ENCODE assay signal across 17 cellular contexts in the genomic region with DNA sequence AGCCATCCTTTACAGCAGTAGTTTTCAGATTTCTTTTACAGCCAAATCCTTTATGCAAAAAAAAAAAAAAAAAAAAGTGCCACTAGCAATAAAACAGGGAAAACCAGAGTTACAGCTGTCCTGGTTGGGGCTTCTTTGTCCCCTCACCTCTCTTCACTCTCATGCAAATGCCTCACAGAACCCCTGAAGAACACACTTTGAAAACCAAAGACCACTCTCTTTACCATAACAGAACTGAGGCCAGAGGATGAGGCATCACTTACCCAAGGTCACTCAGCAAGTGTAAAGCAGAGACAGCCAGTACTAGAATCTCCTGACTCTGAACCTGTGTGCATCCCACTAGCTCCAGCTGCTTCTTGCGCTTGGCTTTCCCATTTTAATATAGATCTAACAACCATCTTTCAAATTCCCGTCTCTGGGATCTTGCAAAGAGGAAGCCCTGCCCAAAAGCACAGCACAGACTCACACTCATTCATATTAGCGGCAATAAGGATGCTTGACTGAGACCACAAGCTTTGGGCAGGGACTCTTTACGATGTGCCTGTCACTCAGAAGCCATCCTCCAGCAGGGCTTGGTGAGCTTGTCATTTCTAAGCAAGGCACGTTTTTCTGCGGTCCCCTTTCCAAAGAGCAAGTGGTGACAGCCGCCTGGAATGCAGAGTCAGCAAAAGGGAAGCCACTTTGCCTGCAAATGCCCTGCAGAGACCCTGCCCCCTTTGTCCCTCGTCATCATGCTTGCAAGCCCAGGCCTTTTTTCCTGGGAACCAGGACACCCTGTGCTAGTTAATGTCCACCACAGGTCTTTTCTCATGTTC.
DNase-seq lines count a peak whose midpoint lies in the region; ATAC-seq and TF ChIP-seq lines count a peak whose summit lies in the region.
"Had no signal": no experiment of that assay in that cellular context is flagged by ENCODE, and none has a peak within 500 bp of the region (broad histone marks: within the 10 kb centered on the region; RNA-seq: fewer than 3 reads in every experiment).

No MANE protein-coding gene starts in this region.

- POLR2A ChIA-PET in activated CD4-positive, alpha-beta memory T cell treated with anti-CD3 and anti-CD28 coated beads for 36 hours (lab: Charles Lee): no interaction called here

- H3K4me3 ChIP-seq in Loucy (ENCODE audit: low read length, poor library complexity, severe bottlenecking): no peak overlapping the region
- H3K4me3 ChIP-seq: MG63, sigmoid colon had no signal

- no peak for TF ChIP-seq CTCF in Loucy (conservative IDR thresholded peaks at IDR 0.05; ENCODE audit: low read length)

- intact Hi-C loops in head of caudate nucleus (cut with DNase I): no loop called here
- intact Hi-C loops in activated CD4-positive, alpha-beta memory T cell treated with anti-CD3 and anti-CD28 coated beads for 36 hours (cut with micrococcal nuclease): no loop called here

- no peaks in the 10 kb centered on the region for H4K20me1 ChIP-seq in Loucy (ENCODE audit: insufficient read depth, low read length, poor library complexity, severe bottlenecking)

- H3K4me1 ChIP-seq in Loucy (ENCODE audit: insufficient read depth, low read length, poor library complexity, severe bottlenecking): peaks cover 21% of the 10 kb centered on the region
- H3K4me1 ChIP-seq: foreskin keratinocyte, sigmoid colon had no signal

- CTCF ChIA-PET in activated CD4-positive, alpha-beta memory T cell treated with anti-CD3 and anti-CD28 coated beads for 36 hours (lab: Charles Lee): interaction anchor here (1.0 kb wide), 1 partner anchor 37 kb away, joined by 3 read pairs; no protein-coding TSS in a partner anchor

- no peaks in the 10 kb centered on the region for H3K36me3 Mint-ChIP-seq in activated CD4-positive, alpha-beta memory T cell treated with anti-CD3 and anti-CD28 coated beads for 36 hours

- H3K27me3 ChIP-seq in Loucy (ENCODE audit: insufficient read depth, low read length, poor library complexity, severe bottlenecking): no peaks in the 10 kb centered on the region
- H3K27me3 ChIP-seq: MG63, sigmoid colon had no signal

- H3K4me3 Mint-ChIP-seq in activated CD4-positive, alpha-beta memory T cell treated with anti-CD3 and anti-CD28 coated beads for 36 hours: no peak overlapping the region
- H3K4me3 Mint-ChIP-seq: HFFc6 had no signal

- H3K4me1 Mint-ChIP-seq in activated CD4-positive, alpha-beta memory T cell treated with anti-CD3 and anti-CD28 coated beads for 36 hours (ENCODE audit: low read depth): no peaks in the 10 kb centered on the region

- H3K79me2 ChIP-seq in Loucy (ENCODE audit: insufficient read depth, low read length): no peaks in the 10 kb centered on the region

- H3K9ac ChIP-seq in Loucy (ENCODE audit: low read depth, low read length, poor library complexity, severe bottlenecking): no peak overlapping the region

- no peak for ATAC-seq in GM19023 (IDR thresholded peaks at IDR 0.05; ENCODE audit: unreplicated experiment)
- ATAC-seq: foreskin keratinocyte had no signal

- no peak overlapping the region for H3K27ac Mint-ChIP-seq in activated CD4-positive, alpha-beta memory T cell treated with anti-CD3 and anti-CD28 coated beads for 36 hours
- H3K27ac Mint-ChIP-seq: HFFc6 had no signal

- no peaks in the 10 kb centered on the region for H3K9me3 ChIP-seq in Loucy (ENCODE audit: insufficient read depth, low read depth, low read length)
- H3K9me3 ChIP-seq: MG63, sigmoid colon had no signal

- H3K9me3 Mint-ChIP-seq in activated CD4-positive, alpha-beta memory T cell treated with anti-CD3 and anti-CD28 coated beads for 36 hours: no peaks in the 10 kb centered on the region
- H3K9me3 Mint-ChIP-seq: HFFc6 had no signal

- no peaks in the 10 kb centered on the region for H3K36me3 ChIP-seq in Loucy (ENCODE audit: insufficient read depth, low read length)
- H3K36me3 ChIP-seq: MG63, sigmoid colon had no signal

- H3K9me2 ChIP-seq in Loucy (replicated peaks; ENCODE audit: low read depth, low read length): no peaks in the 10 kb centered on the region

- no peak overlapping the region for H2AFZ ChIP-seq in Loucy (ENCODE audit: low read length)

- peak; percentile 11 for DNase-seq in G401 (ENCODE audit: low spot score)
- peak in 24 of 42 donors; percentile 3 to 49 (median 18) for DNase-seq in head of caudate nucleus
- peak; percentile 5 for DNase-seq in midbrain (lab: John Stamatoyannopoulos, UW)
- DNase-seq in activated CD4-positive, alpha-beta memory T cell treated with anti-CD3 and anti-CD28 coated beads for 36 hours: no peak
- no peak for DNase-seq in ACHN
- DNase-seq in NCI-H2081 (lab: John Stamatoyannopoulos, UW): no peak
- DNase-seq: activated CD4-positive, CD25-positive, alpha-beta regulatory T cell; activated effector memory CD4-positive, alpha-beta T cell treated with anti-CD3 and anti-CD28 coated beads, Interleukin-2, amount 50 U/mL, for 16 hours; AML-193; Calu3; foreskin keratinocyte; HFFc6; MG63; sigmoid colon; stimulated activated CD4-positive, alpha-beta T cell treated with anti-CD3 and anti-CD28 coated beads, Interleukin-4, amount 100 ng/mL, for 1 hour had no signal

- H3K27me3 Mint-ChIP-seq in activated CD4-positive, alpha-beta memory T cell treated with anti-CD3 and anti-CD28 coated beads for 36 hours: peaks cover 14% of the 10 kb centered on the region

- H3F3A ChIP-seq in Loucy (ENCODE audit: low read depth): no peaks in the 10 kb centered on the region

- in situ Hi-C loops in G401 (cut with HindIII; ENCODE audit: low sequenced_read_pairs) (no loop called here), ACHN (cut with HindIII; ENCODE audit: low pct_ligation_motif_present, low pct_unique_long_range_greater_than_20kb, low sequenced_read_pairs) (no loop called here)

- H3K4me2 ChIP-seq in Loucy (ENCODE audit: low read depth, low read length, poor library complexity, severe bottlenecking): peak overlapping the region; percentile 42

Comparison
In these comparisons a context has a peak if more than half of its experiments do, and no peak if none do; other contexts are left out.
1. DNase-seq: peak in G401 (single experiment), head of caudate nucleus (24 of 42) and midbrain (single experiment); none in activated CD4-positive, alpha-beta memory T cell treated with anti-CD3 and anti-CD28 coated beads for 36 hours (single experiment), ACHN (single experiment) and NCI-H2081 (0 of 2).